20 cellular contexts compared by ENCODE assay signal in genomic region chr7:154406312-154406711, GRCh38.
"Had no signal": no experiment of that assay in that cellular context is flagged by ENCODE, and none has a peak within 500 bp of the region (broad histone marks: within the 10 kb centered on the region; RNA-seq: fewer than 3 reads in every experiment).

No MANE protein-coding gene starts in this region.

- DNase-seq: Kasumi-1, MG63, NCI-H1048, NCI-H1417, NCI-H1694 treated with DMSO at 0.1 percent for 48 hours, NCI-H187 treated with DMSO at 0.1 percent for 48 hours, NCI-H2171 treated with DMSO at 0.1 percent for 48 hours, NCI-H2227 treated with DMSO at 0.1 percent for 48 hours, NCI-H446, NCI-H510A treated with DMSO at 0.1 percent for 48 hours, NCI-H524 treated with DMSO at 0.1 percent for 48 hours, NCI-H526 treated with DMSO at 0.1 percent for 48 hours, NCI-H774, PC-9, SHP77, SIG-M5, SJCRH30 had no signal

- H3K4me2 ChIP-seq: PC-9 had no signal

- H3K27me3 ChIP-seq: MG63, SJCRH30 had no signal

- H3K9me3 ChIP-seq: MG63, SJCRH30 had no signal

- FAIRE-seq: RCC 7860 had no signal

- H3K4me3 ChIP-seq: MG63, PC-9, SJCRH30, SK-N-MC had no signal

- H3K4me1 ChIP-seq: SJCRH30 had no signal

- H3K27ac ChIP-seq: PC-9, RWPE1, SJCRH30, SK-N-MC had no signal

- H3K36me3 ChIP-seq: MG63, SJCRH30 had no signal

- H2AFZ ChIP-seq: PC-9 had no signal
